ENCODE assay signal across 22 cellular contexts in genomic region chr2:217926801-217927200, GRCh38.
DNase-seq lines count a peak whose midpoint lies in the region; TF ChIP-seq lines count a peak whose summit lies in the region.
"Had no signal": no experiment of that assay in that cellular context is flagged by ENCODE, and none has a peak within 500 bp of the region (broad histone marks: within the 10 kb centered on the region; RNA-seq: fewer than 3 reads in every experiment).

No MANE protein-coding gene starts in this region.

- no peaks in the 10 kb centered on the region for H3K9me3 Mint-ChIP-seq in HFFc6
- H3K9me3 Mint-ChIP-seq in dendritic cell treated with granulocyte-macrophage colony-stimulating factor and Interleukin-4, amounts not matched to agents 40 ng/mL and 50 ng/mL, for 4 days: no peaks in the 10 kb centered on the region
- no peaks in the 10 kb centered on the region for H3K9me3 Mint-ChIP-seq in activated naive CD4-positive, alpha-beta T cell treated with anti-CD3 and anti-CD28 coated beads, Interleukin-2, amount 10 ng/mL, durations not matched to agents 7 days and 5 days
- H3K9me3 Mint-ChIP-seq: activated T-cell treated with anti-CD3 and anti-CD28 coated beads, Interleukin-2, amount 50 U/mL, for 24 hours; naive B cell; stimulated activated naive CD8-positive, alpha-beta T cell treated with anti-CD3 and anti-CD28 coated beads, Interleukin-15, Interleukin-2, amounts not matched to agents 100 ng/mL and 50 ng/mL, for 24 hours had no signal

- H3K4me3 Mint-ChIP-seq in HFFc6: no peak overlapping the region
- peak overlapping the region; percentile 6 for H3K4me3 Mint-ChIP-seq in dendritic cell treated with granulocyte-macrophage colony-stimulating factor and Interleukin-4, amounts not matched to agents 40 ng/mL and 50 ng/mL, for 4 days
- H3K4me3 Mint-ChIP-seq in activated naive CD4-positive, alpha-beta T cell treated with anti-CD3 and anti-CD28 coated beads, Interleukin-2, amount 10 ng/mL, durations not matched to agents 7 days and 5 days: no peak overlapping the region
- H3K4me3 Mint-ChIP-seq: activated CD8-positive, alpha-beta T cell treated with anti-CD3 and anti-CD28 coated beads, Interleukin-2, amount 10 ng/mL, durations not matched to agents 7 days and 5 days; activated T-cell treated with anti-CD3 and anti-CD28 coated beads, Interleukin-2, amount 50 U/mL, for 24 hours; naive B cell; stimulated activated naive CD8-positive, alpha-beta T cell treated with anti-CD3 and anti-CD28 coated beads, Interleukin-15, Interleukin-2, amounts not matched to agents 100 ng/mL and 50 ng/mL, for 24 hours had no signal

- intact Hi-C loops in dendritic cell treated with granulocyte-macrophage colony-stimulating factor and Interleukin-4, amounts not matched to agents 40 ng/mL and 50 ng/mL, for 4 days (cut with micrococcal nuclease): no loop called here

- H3K4me1 ChIP-seq in mucosa of rectum (ENCODE audit: control insufficient read depth in 2 of 2, insufficient read depth in 2 of 2, low read length in 2 of 2) (peaks cover 25 to 28% of the 10 kb centered on the region in 2 donors), subcutaneous abdominal adipose tissue (ENCODE audit: control insufficient read depth in 5 of 5, insufficient read depth in 5 of 5, low read length in 5 of 5) (peaks cover 38 to 100% (median 99%) of the 10 kb centered on the region in 5 donors)

- H3K27ac Mint-ChIP-seq in HFFc6: peak overlapping the region; percentile 84
- peak overlapping the region; percentile 57 for H3K27ac Mint-ChIP-seq in dendritic cell treated with granulocyte-macrophage colony-stimulating factor and Interleukin-4, amounts not matched to agents 40 ng/mL and 50 ng/mL, for 4 days
- H3K27ac Mint-ChIP-seq in activated naive CD4-positive, alpha-beta T cell treated with anti-CD3 and anti-CD28 coated beads, Interleukin-2, amount 10 ng/mL, durations not matched to agents 7 days and 5 days: no peak overlapping the region
- H3K27ac Mint-ChIP-seq: activated CD8-positive, alpha-beta T cell treated with anti-CD3 and anti-CD28 coated beads, Interleukin-2, amount 10 ng/mL, durations not matched to agents 7 days and 5 days; activated T-cell treated with anti-CD3 and anti-CD28 coated beads, Interleukin-2, amount 50 U/mL, for 24 hours; naive B cell; stimulated activated naive CD8-positive, alpha-beta T cell treated with anti-CD3 and anti-CD28 coated beads, Interleukin-15, Interleukin-2, amounts not matched to agents 100 ng/mL and 50 ng/mL, for 24 hours had no signal

- no peak for TF ChIP-seq CTCF in HFFc6 (IDR thresholded peaks at IDR 0.05)

- H3K4me1 Mint-ChIP-seq in HFFc6 (ENCODE audit: low read depth): peaks cover 97% of the 10 kb centered on the region
- H3K4me1 Mint-ChIP-seq in dendritic cell treated with granulocyte-macrophage colony-stimulating factor and Interleukin-4, amounts not matched to agents 40 ng/mL and 50 ng/mL, for 4 days (ENCODE audit: low read depth): peaks cover 61% of the 10 kb centered on the region
- H3K4me1 Mint-ChIP-seq in activated naive CD4-positive, alpha-beta T cell treated with anti-CD3 and anti-CD28 coated beads, Interleukin-2, amount 10 ng/mL, durations not matched to agents 7 days and 5 days: peaks cover 22% of the 10 kb centered on the region

- H3K4me3 ChIP-seq in mucosa of rectum (ENCODE audit: low read length in 2 of 2): no peak overlapping the region
- H3K4me3 ChIP-seq in subcutaneous abdominal adipose tissue (ENCODE audit: low read depth in 1 of 5, low read length in 5 of 5): no peak overlapping the region
- H3K4me3 ChIP-seq: pancreas, skin epidermis had no signal

- CTCF ChIA-PET in activated naive CD4-positive, alpha-beta T cell treated with anti-CD3 and anti-CD28 coated beads, Interleukin-2, amount 10 ng/mL, durations not matched to agents 7 days and 5 days (lab: Charles Lee): no interaction called here

- H3K9ac ChIP-seq in mucosa of rectum (ENCODE audit: low read depth in 1 of 2, low read length in 2 of 2) (no peak overlapping the region), subcutaneous abdominal adipose tissue (ENCODE audit: low read length in 5 of 5) (peak overlapping the region in 4 of 5 donors; percentile 11 to 87 (median 50))

- H3K27ac ChIP-seq in mucosa of rectum (ENCODE audit: low read depth in 2 of 2, low read length in 2 of 2) (peak overlapping the region; percentile 71 to 83), subcutaneous abdominal adipose tissue (ENCODE audit: low read depth, low read length) (peak overlapping the region; percentile 99)

- DNase-seq in HFFc6 (no peak), COLO829 (ENCODE audit: low spot score) (no peak), NCI-H1417 (lab: John Stamatoyannopoulos, UW) (no peak), glomerular visceral epithelial cell (ENCODE audit: extremely low spot score) (no peak)
- no peak for DNase-seq in activated naive CD4-positive, alpha-beta T cell treated with anti-CD3 and anti-CD28 coated beads, Interleukin-2, amount 10 ng/mL, durations not matched to agents 7 days and 5 days
- DNase-seq: ACHN; activated CD8-positive, alpha-beta T cell treated with anti-CD3 and anti-CD28 coated beads, Interleukin-2, amount 10 ng/mL, durations not matched to agents 7 days and 5 days; activated naive CD4-positive, alpha-beta T cell treated with Interleukin-2 at 50 U/mL for 16 hours; activated T-cell treated with anti-CD3 and anti-CD28 coated beads, Interleukin-2, amount 50 U/mL, for 24 hours; C1 segment of cervical spinal cord; cerebellar nuclear complex; effector memory CD4-positive, alpha-beta T cell; head of caudate nucleus; naive B cell; NCI-H524; stimulated activated CD4-positive, alpha-beta T cell treated with anti-CD3 and anti-CD28 coated beads, Interleukin-4, amount 100 ng/mL, for 24 hours had no signal

- H3K9me3 ChIP-seq in mucosa of rectum (ENCODE audit: control insufficient read depth in 2 of 2, low read length in 2 of 2) (no peaks in the 10 kb centered on the region), subcutaneous abdominal adipose tissue (ENCODE audit: control insufficient read depth in 5 of 5, low read length in 5 of 5) (no peaks in the 10 kb centered on the region)
- H3K9me3 ChIP-seq: pancreas had no signal

- H3K27me3 Mint-ChIP-seq in HFFc6 (ENCODE audit: insufficient read depth): peaks cover 5% of the 10 kb centered on the region
- H3K27me3 Mint-ChIP-seq in dendritic cell treated with granulocyte-macrophage colony-stimulating factor and Interleukin-4, amounts not matched to agents 40 ng/mL and 50 ng/mL, for 4 days: peaks cover 41% of the 10 kb centered on the region
- peaks cover 27% of the 10 kb centered on the region for H3K27me3 Mint-ChIP-seq in activated naive CD4-positive, alpha-beta T cell treated with anti-CD3 and anti-CD28 coated beads, Interleukin-2, amount 10 ng/mL, durations not matched to agents 7 days and 5 days

- H3K27me3 ChIP-seq in mucosa of rectum (ENCODE audit: control insufficient read depth in 2 of 2, insufficient read depth in 2 of 2, low read length in 2 of 2): no peaks in the 10 kb centered on the region
- no peaks in the 10 kb centered on the region for H3K27me3 ChIP-seq in subcutaneous abdominal adipose tissue (ENCODE audit: control insufficient read depth in 5 of 5, insufficient read depth in 4 of 5, low read length in 5 of 5)
- H3K27me3 ChIP-seq: pancreas had no signal

- H3K36me3 ChIP-seq in mucosa of rectum (ENCODE audit: control insufficient read depth in 2 of 2, insufficient read depth in 2 of 2, low read length in 2 of 2) (no peaks in the 10 kb centered on the region), subcutaneous abdominal adipose tissue (ENCODE audit: control insufficient read depth in 5 of 5, insufficient read depth in 5 of 5, low read length in 5 of 5) (peaks cover 0 to 33% (median 13%) of the 10 kb centered on the region in 5 donors)

- peaks cover 6% of the 10 kb centered on the region; the same call in 1 of the 2 replicates for H3K36me3 Mint-ChIP-seq in HFFc6 (ENCODE audit: low read depth)
- peaks cover 8% of the 10 kb centered on the region for H3K36me3 Mint-ChIP-seq in dendritic cell treated with granulocyte-macrophage colony-stimulating factor and Interleukin-4, amounts not matched to agents 40 ng/mL and 50 ng/mL, for 4 days (ENCODE audit: low read depth)
- H3K36me3 Mint-ChIP-seq in activated naive CD4-positive, alpha-beta T cell treated with anti-CD3 and anti-CD28 coated beads, Interleukin-2, amount 10 ng/mL, durations not matched to agents 7 days and 5 days: no peaks in the 10 kb centered on the region
- H3K36me3 Mint-ChIP-seq: naive B cell had no signal

Comparison
In these comparisons a context has a peak if more than half of its experiments do, and no peak if none do; other contexts are left out.
1. H3K9ac ChIP-seq: peak in subcutaneous abdominal adipose tissue (4 of 5); none in mucosa of rectum (0 of 2).